7 cellular contexts compared by ENCODE assay signal in genomic region chrX:109671170-109671569, GRCh38. TPM values are rescaled to one million over a fixed set of nuclear protein-coding genes. Genes with fewer than 3 reads are reported as not detected.
"Had no signal": no experiment of that assay in that cellular context is flagged by ENCODE, and none has a peak within 500 bp of the region (broad histone marks: within the 10 kb centered on the region; RNA-seq: fewer than 3 reads in every experiment).

No MANE protein-coding gene starts in this region.

RNA-seq across cellular contexts. Expression of gene KCNE5, which starts 46.2 kb away (rescaled TPM):
- total RNA-seq: colonic mucosa, dermis blood vessel endothelial cell, epithelial cell of proximal tubule, esophagus mucosa, esophagus muscularis mucosa, fibroblast of villous mesenchyme, glomerular endothelial cell had no signal
